1 cellular context compared by ENCODE assay signal in genomic region chr4:121139533-121140222, GRCh38.
TF ChIP-seq lines count a peak whose summit lies in the region.

No MANE protein-coding gene starts in this region.

TF ChIP-seq in GM12878, 131 proteins besides CTCF, POLR2A, EP300 and RAD21 (continued from another document):
- peak; percentile 89 for TF ChIP-seq EED (IDR thresholded peaks at IDR 0.05; ENCODE audit: low read depth)
- no peak for TF ChIP-seq ZBTB40 (IDR thresholded peaks at IDR 0.05; ENCODE audit: borderline replicate concordance)
- no peak for TF ChIP-seq CHD1 (IDR thresholded peaks at IDR 0.05; ENCODE audit: low read depth, low read length)
- TF ChIP-seq KDM1A (IDR thresholded peaks at IDR 0.05; ENCODE audit: borderline replicate concordance): no peak
TF ChIP-seq in GM12878: peak in this region for 24.
